Comparison of ENCODE assay signal across 1 cellular context in genomic region chr10:63494951-63495350, GRCh38.
TF ChIP-seq lines count a peak whose summit lies in the region.

No MANE protein-coding gene starts in this region.

TF ChIP-seq in A549, 52 proteins besides CTCF, POLR2A, EP300 and RAD21 (continued from another document):
- TF ChIP-seq TFCP2L1 (CRISPR knock-in tag; IDR thresholded peaks at IDR 0.05) (no peak), RARB (CRISPR knock-in tag; IDR thresholded peaks at IDR 0.05) (no peak), JUN (IDR thresholded peaks at IDR 0.05) (no peak), CBX8 (IDR thresholded peaks at IDR 0.05) (no peak), ESRRA (IDR thresholded peaks at IDR 0.05; ENCODE audit: borderline replicate concordance, low read length) (no peak), TP53 (CRISPR knock-in tag; IDR thresholded peaks at IDR 0.05) (no peak), RFX5 (IDR thresholded peaks at IDR 0.05) (no peak), BHLHE40 (IDR thresholded peaks at IDR 0.05; ENCODE audit: low read depth, low read length) (no peak), FOXS1 (CRISPR knock-in tag; IDR thresholded peaks at IDR 0.05) (no peak), EHF (CRISPR knock-in tag; IDR thresholded peaks at IDR 0.05) (no peak), NFE2L2 (conservative IDR thresholded peaks at IDR 0.05; ENCODE audit: low read length) (no peak), PHF8 (IDR thresholded peaks at IDR 0.05; ENCODE audit: borderline replicate concordance, low read depth) (no peak), FOSB (CRISPR knock-in tag; IDR thresholded peaks at IDR 0.05) (no peak)
- TF ChIP-seq, protein P1, sequence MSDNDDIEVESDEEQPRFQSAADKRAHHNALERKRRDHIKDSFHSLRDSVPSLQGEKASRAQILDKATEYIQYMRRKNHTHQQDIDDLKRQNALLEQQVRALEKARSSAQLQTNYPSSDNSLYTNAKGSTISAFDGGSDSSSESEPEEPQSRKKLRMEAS (IDR thresholded peaks at IDR 0.05) = no peak
- TF ChIP-seq, protein P2, sequence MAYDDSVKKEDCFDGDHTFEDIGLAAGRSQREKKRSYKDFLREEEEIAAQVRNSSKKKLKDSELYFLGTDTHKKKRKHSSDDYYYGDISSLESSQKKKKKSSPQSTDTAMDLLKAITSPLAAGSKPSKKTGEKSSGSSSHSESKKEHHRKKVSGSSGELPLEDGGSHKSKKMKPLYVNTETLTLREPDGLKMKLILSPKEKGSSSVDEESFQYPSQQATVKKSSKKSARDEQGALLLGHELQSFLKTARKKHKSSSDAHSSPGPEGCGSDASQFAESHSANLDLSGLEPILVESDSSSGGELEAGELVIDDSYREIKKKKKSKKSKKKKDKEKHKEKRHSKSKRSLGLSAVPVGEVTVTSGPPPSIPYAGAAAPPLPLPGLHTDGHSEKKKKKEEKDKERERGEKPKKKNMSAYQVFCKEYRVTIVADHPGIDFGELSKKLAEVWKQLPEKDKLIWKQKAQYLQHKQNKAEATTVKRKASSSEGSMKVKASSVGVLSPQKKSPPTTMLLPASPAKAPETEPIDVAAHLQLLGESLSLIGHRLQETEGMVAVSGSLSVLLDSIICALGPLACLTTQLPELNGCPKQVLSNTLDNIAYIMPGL (CRISPR knock-in tag; IDR thresholded peaks at IDR 0.05; ENCODE audit: borderline replicate concordance) = no peak
